Comparison of ENCODE assay signal across 20 cellular contexts in the genomic region with DNA sequence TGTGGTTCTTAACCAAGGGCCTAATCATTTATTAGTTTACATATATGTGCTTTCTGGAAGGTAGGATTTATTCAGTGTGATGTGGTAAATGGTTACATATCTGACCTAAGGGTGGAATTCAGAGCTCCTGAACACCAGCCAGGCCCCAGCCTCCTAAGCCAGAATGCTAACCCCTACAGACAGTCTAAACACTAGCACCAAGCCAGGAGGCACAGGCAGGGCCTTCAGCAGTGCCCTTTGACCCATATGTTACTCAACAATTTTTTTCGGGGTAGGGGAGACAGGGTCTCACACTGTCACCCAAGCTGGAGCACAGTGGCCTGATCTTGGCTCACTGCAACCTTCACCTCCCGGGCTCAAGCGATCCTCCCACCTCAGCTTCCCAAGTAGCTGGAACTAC.
DNase-seq lines count a peak whose midpoint lies in the region; ATAC-seq lines count a peak whose summit lies in the region.
"Had no signal": no experiment of that assay in that cellular context is flagged by ENCODE, and none has a peak within 500 bp of the region (broad histone marks: within the 10 kb centered on the region; RNA-seq: fewer than 3 reads in every experiment).

No MANE protein-coding gene starts in this region.

- peaks cover 7% of the 10 kb centered on the region for H3K36me3 Mint-ChIP-seq in T-helper 1 cell treated with Interleukin-12 subunit alpha and Interleukin-12 subunit beta and Interleukin-4 antibody, amounts not matched to agents 30 μg/mL and 1 μg/mL, for 36 hours (ENCODE audit: low read depth)
- H3K36me3 Mint-ChIP-seq in stimulated activated naive CD8-positive, alpha-beta T cell treated with anti-CD3 and anti-CD28 coated beads, Interleukin-15, Interleukin-2, amounts not matched to agents 100 ng/mL and 50 ng/mL, for 24 hours (ENCODE audit: low read depth) = peaks cover 4% of the 10 kb centered on the region
- peaks cover 12% of the 10 kb centered on the region for H3K36me3 Mint-ChIP-seq in memory B cell
- H3K36me3 Mint-ChIP-seq: CD8-positive, alpha-beta T cell; T-cell had no signal

- H3K4me3 Mint-ChIP-seq in T-helper 1 cell treated with Interleukin-12 subunit alpha and Interleukin-12 subunit beta and Interleukin-4 antibody, amounts not matched to agents 30 μg/mL and 1 μg/mL, for 36 hours = no peak overlapping the region
- no peak overlapping the region for H3K4me3 Mint-ChIP-seq in stimulated activated naive CD8-positive, alpha-beta T cell treated with anti-CD3 and anti-CD28 coated beads, Interleukin-15, Interleukin-2, amounts not matched to agents 100 ng/mL and 50 ng/mL, for 24 hours
- H3K4me3 Mint-ChIP-seq in stimulated activated naive CD8-positive, alpha-beta T cell treated with anti-CD3 and anti-CD28 coated beads, Interleukin-15, amount 100 ng/mL, for 72 hours = peak overlapping the region in 1 of 2 donors; percentile 29
- no peak overlapping the region for H3K4me3 Mint-ChIP-seq in memory B cell
- H3K4me3 Mint-ChIP-seq: CD8-positive, alpha-beta T cell; nephron progenitor cell; T-cell had no signal

- peaks cover 8% of the 10 kb centered on the region for H3K9me3 Mint-ChIP-seq in T-helper 1 cell treated with Interleukin-12 subunit alpha and Interleukin-12 subunit beta and Interleukin-4 antibody, amounts not matched to agents 30 μg/mL and 1 μg/mL, for 36 hours
- peaks cover 5% of the 10 kb centered on the region for H3K9me3 Mint-ChIP-seq in stimulated activated naive CD8-positive, alpha-beta T cell treated with anti-CD3 and anti-CD28 coated beads, Interleukin-15, Interleukin-2, amounts not matched to agents 100 ng/mL and 50 ng/mL, for 24 hours
- peaks cover 0 to 4% of the 10 kb centered on the region in 2 donors for H3K9me3 Mint-ChIP-seq in stimulated activated naive CD8-positive, alpha-beta T cell treated with anti-CD3 and anti-CD28 coated beads, Interleukin-15, amount 100 ng/mL, for 72 hours
- H3K9me3 Mint-ChIP-seq in memory B cell = no peaks in the 10 kb centered on the region
- H3K9me3 Mint-ChIP-seq: CD8-positive, alpha-beta T cell; T-cell had no signal

- peaks cover 26% of the 10 kb centered on the region for H3K4me1 Mint-ChIP-seq in T-helper 1 cell treated with Interleukin-12 subunit alpha and Interleukin-12 subunit beta and Interleukin-4 antibody, amounts not matched to agents 30 μg/mL and 1 μg/mL, for 36 hours (ENCODE audit: low read depth)
- H3K4me1 Mint-ChIP-seq in stimulated activated naive CD8-positive, alpha-beta T cell treated with anti-CD3 and anti-CD28 coated beads, Interleukin-15, Interleukin-2, amounts not matched to agents 100 ng/mL and 50 ng/mL, for 24 hours (ENCODE audit: low read depth) = peaks cover 38% of the 10 kb centered on the region
- peaks cover 21% of the 10 kb centered on the region for H3K4me1 Mint-ChIP-seq in stimulated activated naive CD8-positive, alpha-beta T cell treated with anti-CD3 and anti-CD28 coated beads, Interleukin-15, amount 100 ng/mL, for 72 hours
- peaks cover 24% of the 10 kb centered on the region for H3K4me1 Mint-ChIP-seq in memory B cell

- no peak for DNase-seq in T-helper 1 cell
- DNase-seq in stimulated activated naive CD8-positive, alpha-beta T cell treated with anti-CD3 and anti-CD28 coated beads, Interleukin-15, amount 100 ng/mL, for 72 hours = no peak
- DNase-seq in memory B cell (ENCODE audit: low spot score in 2 of 2) = no peak
- DNase-seq in activated gamma-delta T cell treated with Interleukin-2 at 50 U/mL for 16 hours = no peak
- DNase-seq: activated CD8-positive, alpha-beta memory T cell treated with anti-CD3 and anti-CD28 coated beads for 24 hours; amygdala; CD8-positive, alpha-beta T cell; glutamatergic neuron; left colon; midbrain; NCI-H510A; nephron progenitor cell; SJCRH30; T-cell; WERI-Rb-1 had no signal

- H3K27me3 Mint-ChIP-seq in T-helper 1 cell treated with Interleukin-12 subunit alpha and Interleukin-12 subunit beta and Interleukin-4 antibody, amounts not matched to agents 30 μg/mL and 1 μg/mL, for 36 hours (ENCODE audit: low read depth) = no peaks in the 10 kb centered on the region
- H3K27me3 Mint-ChIP-seq in stimulated activated naive CD8-positive, alpha-beta T cell treated with anti-CD3 and anti-CD28 coated beads, Interleukin-15, Interleukin-2, amounts not matched to agents 100 ng/mL and 50 ng/mL, for 24 hours = peaks cover 4% of the 10 kb centered on the region
- no peaks in the 10 kb centered on the region for H3K27me3 Mint-ChIP-seq in stimulated activated naive CD8-positive, alpha-beta T cell treated with anti-CD3 and anti-CD28 coated beads, Interleukin-15, amount 100 ng/mL, for 72 hours
- H3K27me3 Mint-ChIP-seq in memory B cell = no peaks in the 10 kb centered on the region
- H3K27me3 Mint-ChIP-seq: T-cell had no signal

- ATAC-seq in stimulated activated naive CD8-positive, alpha-beta T cell treated with anti-CD3 and anti-CD28 coated beads, Interleukin-15, amount 100 ng/mL, for 72 hours = no peak
- ATAC-seq in memory B cell (ENCODE audit: low read depth) = no peak
- ATAC-seq in GM19324 (IDR thresholded peaks at IDR 0.05; ENCODE audit: low FRiP score, unreplicated experiment) = no peak
- no peak for ATAC-seq in HG03469 (IDR thresholded peaks at IDR 0.05; ENCODE audit: unreplicated experiment)
- ATAC-seq: CD8-positive, alpha-beta T cell; left colon; Panc1 had no signal

- peak overlapping the region; percentile 81 for H3K27ac Mint-ChIP-seq in T-helper 1 cell treated with Interleukin-12 subunit alpha and Interleukin-12 subunit beta and Interleukin-4 antibody, amounts not matched to agents 30 μg/mL and 1 μg/mL, for 36 hours
- peak overlapping the region; percentile 75 for H3K27ac Mint-ChIP-seq in stimulated activated naive CD8-positive, alpha-beta T cell treated with anti-CD3 and anti-CD28 coated beads, Interleukin-15, Interleukin-2, amounts not matched to agents 100 ng/mL and 50 ng/mL, for 24 hours
- no peak overlapping the region for H3K27ac Mint-ChIP-seq in stimulated activated naive CD8-positive, alpha-beta T cell treated with anti-CD3 and anti-CD28 coated beads, Interleukin-15, amount 100 ng/mL, for 72 hours
- peak overlapping the region; percentile 72 for H3K27ac Mint-ChIP-seq in memory B cell
- H3K27ac Mint-ChIP-seq: CD8-positive, alpha-beta T cell; nephron progenitor cell had no signal

Comparison
In these comparisons a context has a peak if more than half of its experiments do, and no peak if none do; other contexts are left out.
1. H3K27ac Mint-ChIP-seq: peak in T-helper 1 cell treated with Interleukin-12 subunit alpha and Interleukin-12 subunit beta and Interleukin-4 antibody, amounts not matched to agents 30 μg/mL and 1 μg/mL, for 36 hours (single experiment), stimulated activated naive CD8-positive, alpha-beta T cell treated with anti-CD3 and anti-CD28 coated beads, Interleukin-15, Interleukin-2, amounts not matched to agents 100 ng/mL and 50 ng/mL, for 24 hours (single experiment) and memory B cell (single experiment); none in stimulated activated naive CD8-positive, alpha-beta T cell treated with anti-CD3 and anti-CD28 coated beads, Interleukin-15, amount 100 ng/mL, for 72 hours (0 of 2).